Comparison of ENCODE assay signal across 2 cellular contexts in genomic region chr15:32117122-32117521, GRCh38.
TF ChIP-seq lines count a peak whose summit lies in the region.

No MANE protein-coding gene starts in this region.

TF ChIP-seq in SK-N-SH, 30 proteins besides CTCF, POLR2A, EP300 and RAD21 (continued from another document):
- TF ChIP-seq MEF2A (IDR thresholded peaks at IDR 0.05; ENCODE audit: borderline replicate concordance, low read depth), result no peak
- no peak for TF ChIP-seq NFIC (IDR thresholded peaks at IDR 0.05; ENCODE audit: borderline replicate concordance)
- TF ChIP-seq, protein P1, sequence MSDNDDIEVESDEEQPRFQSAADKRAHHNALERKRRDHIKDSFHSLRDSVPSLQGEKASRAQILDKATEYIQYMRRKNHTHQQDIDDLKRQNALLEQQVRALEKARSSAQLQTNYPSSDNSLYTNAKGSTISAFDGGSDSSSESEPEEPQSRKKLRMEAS (IDR thresholded peaks at IDR 0.05; ENCODE audit: low read depth), result no peak
- TF ChIP-seq FOXJ3 (CRISPR knock-in tag; IDR thresholded peaks at IDR 0.05), result peak; percentile 66; the same call in 1 of the 2 replicates
- TF ChIP-seq, protein P2, sequence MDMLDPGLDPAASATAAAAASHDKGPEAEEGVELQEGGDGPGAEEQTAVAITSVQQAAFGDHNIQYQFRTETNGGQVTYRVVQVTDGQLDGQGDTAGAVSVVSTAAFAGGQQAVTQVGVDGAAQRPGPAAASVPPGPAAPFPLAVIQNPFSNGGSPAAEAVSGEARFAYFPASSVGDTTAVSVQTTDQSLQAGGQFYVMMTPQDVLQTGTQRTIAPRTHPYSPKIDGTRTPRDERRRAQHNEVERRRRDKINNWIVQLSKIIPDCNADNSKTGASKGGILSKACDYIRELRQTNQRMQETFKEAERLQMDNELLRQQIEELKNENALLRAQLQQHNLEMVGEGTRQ (IDR thresholded peaks at IDR 0.05; ENCODE audit: borderline replicate concordance, low read depth, low read length), result no peak
- TF ChIP-seq TEAD4 (IDR thresholded peaks at IDR 0.05; ENCODE audit: borderline replicate concordance, insufficient read depth), result no peak
- TF ChIP-seq, protein P3, sequence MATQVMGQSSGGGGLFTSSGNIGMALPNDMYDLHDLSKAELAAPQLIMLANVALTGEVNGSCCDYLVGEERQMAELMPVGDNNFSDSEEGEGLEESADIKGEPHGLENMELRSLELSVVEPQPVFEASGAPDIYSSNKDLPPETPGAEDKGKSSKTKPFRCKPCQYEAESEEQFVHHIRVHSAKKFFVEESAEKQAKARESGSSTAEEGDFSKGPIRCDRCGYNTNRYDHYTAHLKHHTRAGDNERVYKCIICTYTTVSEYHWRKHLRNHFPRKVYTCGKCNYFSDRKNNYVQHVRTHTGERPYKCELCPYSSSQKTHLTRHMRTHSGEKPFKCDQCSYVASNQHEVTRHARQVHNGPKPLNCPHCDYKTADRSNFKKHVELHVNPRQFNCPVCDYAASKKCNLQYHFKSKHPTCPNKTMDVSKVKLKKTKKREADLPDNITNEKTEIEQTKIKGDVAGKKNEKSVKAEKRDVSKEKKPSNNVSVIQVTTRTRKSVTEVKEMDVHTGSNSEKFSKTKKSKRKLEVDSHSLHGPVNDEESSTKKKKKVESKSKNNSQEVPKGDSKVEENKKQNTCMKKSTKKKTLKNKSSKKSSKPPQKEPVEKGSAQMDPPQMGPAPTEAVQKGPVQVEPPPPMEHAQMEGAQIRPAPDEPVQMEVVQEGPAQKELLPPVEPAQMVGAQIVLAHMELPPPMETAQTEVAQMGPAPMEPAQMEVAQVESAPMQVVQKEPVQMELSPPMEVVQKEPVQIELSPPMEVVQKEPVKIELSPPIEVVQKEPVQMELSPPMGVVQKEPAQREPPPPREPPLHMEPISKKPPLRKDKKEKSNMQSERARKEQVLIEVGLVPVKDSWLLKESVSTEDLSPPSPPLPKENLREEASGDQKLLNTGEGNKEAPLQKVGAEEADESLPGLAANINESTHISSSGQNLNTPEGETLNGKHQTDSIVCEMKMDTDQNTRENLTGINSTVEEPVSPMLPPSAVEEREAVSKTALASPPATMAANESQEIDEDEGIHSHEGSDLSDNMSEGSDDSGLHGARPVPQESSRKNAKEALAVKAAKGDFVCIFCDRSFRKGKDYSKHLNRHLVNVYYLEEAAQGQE (IDR thresholded peaks at IDR 0.05; ENCODE audit: low read depth, low read length), result no peak
- no peak for TF ChIP-seq YY1 (IDR thresholded peaks at IDR 0.05; ENCODE audit: low read depth)
- peak; percentile 52; the same call in 1 of the 2 replicates for TF ChIP-seq RCOR1 (IDR thresholded peaks at IDR 0.05; ENCODE audit: low read length)
- peak; percentile 48 for TF ChIP-seq CHD2 (IDR thresholded peaks at IDR 0.05; ENCODE audit: low read length, partially characterized antibody)
- TF ChIP-seq NRF1 (IDR thresholded peaks at IDR 0.05; ENCODE audit: low read depth, low read length), result no peak
- peak; percentile 86 for TF ChIP-seq MXI1 (IDR thresholded peaks at IDR 0.05; ENCODE audit: low read depth, low read length)
- TF ChIP-seq SIN3A (IDR thresholded peaks at IDR 0.05; ENCODE audit: borderline replicate concordance, low read depth, low read length), result no peak
- TF ChIP-seq GATA2 (CRISPR knock-in tag; IDR thresholded peaks at IDR 0.05), result peak; percentile 93
- no peak for TF ChIP-seq USF1 (IDR thresholded peaks at IDR 0.05; ENCODE audit: borderline replicate concordance, low read depth)
- no peak for TF ChIP-seq IRF3 (IDR thresholded peaks at IDR 0.05; ENCODE audit: low read depth, low read length)
- TF ChIP-seq FOXM1 (IDR thresholded peaks at IDR 0.05; ENCODE audit: low read depth), result no peak
- no peak for TF ChIP-seq ELF1 (IDR thresholded peaks at IDR 0.05)
- no peak for TF ChIP-seq JUND (IDR thresholded peaks at IDR 0.05)
- no peak for TF ChIP-seq GABPA (IDR thresholded peaks at IDR 0.05; ENCODE audit: low read depth)

TF ChIP-seq in SK-N-SH treated with all-trans-retinoic acid at 6 μM for 48 hours, 23 proteins besides CTCF, POLR2A, EP300 and RAD21 (continued from another document):
- TF ChIP-seq, protein P4, sequence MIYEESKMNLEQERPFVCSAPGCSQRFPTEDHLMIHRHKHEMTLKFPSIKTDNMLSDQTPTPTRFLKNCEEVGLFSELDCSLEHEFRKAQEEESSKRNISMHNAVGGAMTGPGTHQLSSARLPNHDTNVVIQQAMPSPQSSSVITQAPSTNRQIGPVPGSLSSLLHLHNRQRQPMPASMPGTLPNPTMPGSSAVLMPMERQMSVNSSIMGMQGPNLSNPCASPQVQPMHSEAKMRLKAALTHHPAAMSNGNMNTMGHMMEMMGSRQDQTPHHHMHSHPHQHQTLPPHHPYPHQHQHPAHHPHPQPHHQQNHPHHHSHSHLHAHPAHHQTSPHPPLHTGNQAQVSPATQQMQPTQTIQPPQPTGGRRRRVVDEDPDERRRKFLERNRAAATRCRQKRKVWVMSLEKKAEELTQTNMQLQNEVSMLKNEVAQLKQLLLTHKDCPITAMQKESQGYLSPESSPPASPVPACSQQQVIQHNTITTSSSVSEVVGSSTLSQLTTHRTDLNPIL (CRISPR knock-in tag; IDR thresholded peaks at IDR 0.05; ENCODE audit: low read depth), result no peak
- TF ChIP-seq, protein P5, sequence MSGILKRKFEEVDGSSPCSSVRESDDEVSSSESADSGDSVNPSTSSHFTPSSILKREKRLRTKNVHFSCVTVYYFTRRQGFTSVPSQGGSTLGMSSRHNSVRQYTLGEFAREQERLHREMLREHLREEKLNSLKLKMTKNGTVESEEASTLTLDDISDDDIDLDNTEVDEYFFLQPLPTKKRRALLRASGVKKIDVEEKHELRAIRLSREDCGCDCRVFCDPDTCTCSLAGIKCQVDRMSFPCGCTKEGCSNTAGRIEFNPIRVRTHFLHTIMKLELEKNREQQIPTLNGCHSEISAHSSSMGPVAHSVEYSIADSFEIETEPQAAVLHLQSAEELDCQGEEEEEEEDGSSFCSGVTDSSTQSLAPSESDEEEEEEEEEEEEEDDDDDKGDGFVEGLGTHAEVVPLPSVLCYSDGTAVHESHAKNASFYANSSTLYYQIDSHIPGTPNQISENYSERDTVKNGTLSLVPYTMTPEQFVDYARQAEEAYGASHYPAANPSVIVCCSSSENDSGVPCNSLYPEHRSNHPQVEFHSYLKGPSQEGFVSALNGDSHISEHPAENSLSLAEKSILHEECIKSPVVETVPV (CRISPR knock-in tag; IDR thresholded peaks at IDR 0.05), result no peak
- TF ChIP-seq CSDC2 (CRISPR knock-in tag; IDR thresholded peaks at IDR 0.05) (no peak), SNAI2 (CRISPR knock-in tag; IDR thresholded peaks at IDR 0.05) (no peak)
TF ChIP-seq in SK-N-SH treated with all-trans-retinoic acid at 6 μM for 48 hours: peak in this region for 0.
